7 cellular contexts compared by ENCODE assay signal in the genomic region with DNA sequence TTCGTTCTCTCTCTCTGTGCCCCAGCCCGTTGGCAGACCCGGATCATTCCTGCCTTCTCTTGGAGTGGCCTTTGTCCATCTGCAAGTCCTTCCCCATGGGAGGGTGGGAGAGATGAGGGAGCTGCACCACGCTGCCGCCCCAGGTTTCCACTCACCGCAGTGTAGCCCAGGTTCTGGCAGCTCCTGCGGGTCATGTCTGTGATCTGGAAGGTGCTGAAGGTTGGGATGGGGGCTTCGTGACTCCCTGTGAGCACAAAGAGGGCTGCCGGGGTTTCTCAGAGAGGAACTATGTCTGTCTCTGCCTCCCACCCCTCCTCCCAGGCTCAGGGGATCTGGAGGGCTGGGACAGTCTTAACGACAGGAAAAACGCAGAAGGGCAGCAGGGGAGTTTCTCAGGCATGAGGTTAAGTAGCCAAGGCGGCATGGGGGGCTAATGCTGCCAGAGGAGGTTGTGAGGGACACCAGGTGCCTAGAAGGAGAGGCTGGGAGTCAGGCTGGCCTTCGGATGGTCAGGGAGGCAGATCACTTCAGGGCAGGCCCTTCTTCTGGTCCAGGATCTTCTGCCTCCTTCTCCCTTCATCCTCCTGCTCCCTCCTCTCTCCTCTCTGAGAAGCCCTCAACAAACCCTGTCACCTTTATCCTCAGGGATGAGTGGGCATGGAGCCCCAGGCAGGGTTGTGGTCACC. TPM values are rescaled to one million over a fixed set of nuclear protein-coding genes. Genes with fewer than 3 reads are reported as not detected.
DNase-seq lines count a peak whose midpoint lies in the region; ATAC-seq and TF ChIP-seq lines count a peak whose summit lies in the region.

No MANE protein-coding gene starts in this region.

- no peak overlapping the region for H3K4me3 ChIP-seq in KMS-11 (IDR thresholded peaks at IDR 0.05; ENCODE audit: insufficient read depth, low read depth, low read length)

- peak overlapping the region; percentile 32; the same call in 1 of the 2 replicates for H2AFZ ChIP-seq in KMS-11 (ENCODE audit: low read depth)

- POLR2A ChIA-PET in activated CD4-positive, alpha-beta memory T cell treated with anti-CD3 and anti-CD28 coated beads, Interleukin-2, amount 10 ng/mL, durations not matched to agents 7 days and 5 days (lab: Charles Lee) = interaction anchor here (0.6 to 8.8 kb wide), 17 partner anchors 12 to 328 kb away, joined by 3 to 126 read pairs (median 4); partner anchors contain the start of genes ISG20L2, MEF2D, METTL25B and MRPL24

- H3K4me3 Mint-ChIP-seq in activated CD4-positive, alpha-beta memory T cell treated with anti-CD3 and anti-CD28 coated beads, Interleukin-2, amount 10 ng/mL, durations not matched to agents 7 days and 5 days = peak overlapping the region; percentile 96
- peak overlapping the region; percentile 68 for H3K4me3 Mint-ChIP-seq in stimulated activated memory B cell treated with anti-CD40 and anti-IgM and Interleukin-4, amounts not matched to agents 10 μg/mL and 1 μg/mL and 100 μg/mL, for 72 hours

- H4K20me1 ChIP-seq in KMS-11 (ENCODE audit: insufficient read depth) = no peaks in the 10 kb centered on the region

- no peak for DNase-seq in activated CD4-positive, alpha-beta memory T cell treated with anti-CD3 and anti-CD28 coated beads, Interleukin-2, amount 10 ng/mL, durations not matched to agents 7 days and 5 days
- DNase-seq in left ventricle myocardium superior (no peak), Kasumi-1 (lab: John Stamatoyannopoulos, UW) (no peak)

- H3K4me2 ChIP-seq in KMS-11 = peak overlapping the region; percentile 1; the same call in 1 of the 2 replicates

- no peaks in the 10 kb centered on the region for H3K9me3 Mint-ChIP-seq in activated CD4-positive, alpha-beta memory T cell treated with anti-CD3 and anti-CD28 coated beads, Interleukin-2, amount 10 ng/mL, durations not matched to agents 7 days and 5 days
- H3K9me3 Mint-ChIP-seq in stimulated activated memory B cell treated with anti-CD40 and anti-IgM and Interleukin-4, amounts not matched to agents 10 μg/mL and 1 μg/mL and 100 μg/mL, for 72 hours = no peaks in the 10 kb centered on the region

- intact Hi-C loops in left ventricle myocardium superior (cut with micrococcal nuclease) = no loop called here

- H3K4me1 Mint-ChIP-seq in activated CD4-positive, alpha-beta memory T cell treated with anti-CD3 and anti-CD28 coated beads, Interleukin-2, amount 10 ng/mL, durations not matched to agents 7 days and 5 days = peaks cover 65% of the 10 kb centered on the region
- peaks cover 41% of the 10 kb centered on the region for H3K4me1 Mint-ChIP-seq in stimulated activated memory B cell treated with anti-CD40 and anti-IgM and Interleukin-4, amounts not matched to agents 10 μg/mL and 1 μg/mL and 100 μg/mL, for 72 hours

- no peak overlapping the region for H3K27ac ChIP-seq in KMS-11

- no peaks in the 10 kb centered on the region for H3K79me2 ChIP-seq in KMS-11 (ENCODE audit: insufficient read depth, low read depth)

- no peak overlapping the region for H3K9ac ChIP-seq in KMS-11

- CTCF ChIA-PET in activated CD4-positive, alpha-beta memory T cell treated with anti-CD3 and anti-CD28 coated beads, Interleukin-2, amount 10 ng/mL, durations not matched to agents 7 days and 5 days (lab: Charles Lee) = interaction anchor here (0.6 to 8.5 kb wide), 9 partner anchors 7 to 96 kb away, joined by 3 to 83 read pairs (median 5); partner anchors contain the start of genes INSRR and NTRK1

- H3K4me1 ChIP-seq in KMS-11 (ENCODE audit: low read depth, poor library complexity, severe bottlenecking) = peaks cover 9% of the 10 kb centered on the region

- no peak for TF ChIP-seq CTCF in KMS-11 (conservative IDR thresholded peaks at IDR 0.05; ENCODE audit: low read depth, low read length)

- peak overlapping the region; percentile 100 for H3K27ac Mint-ChIP-seq in activated CD4-positive, alpha-beta memory T cell treated with anti-CD3 and anti-CD28 coated beads, Interleukin-2, amount 10 ng/mL, durations not matched to agents 7 days and 5 days
- H3K27ac Mint-ChIP-seq in stimulated activated memory B cell treated with anti-CD40 and anti-IgM and Interleukin-4, amounts not matched to agents 10 μg/mL and 1 μg/mL and 100 μg/mL, for 72 hours = peak overlapping the region; percentile 85

- H3K27me3 ChIP-seq in KMS-11 (ENCODE audit: insufficient read depth, low read depth) = peaks cover 8% of the 10 kb centered on the region; the same call in 1 of the 2 replicates

- H3K36me3 Mint-ChIP-seq in activated CD4-positive, alpha-beta memory T cell treated with anti-CD3 and anti-CD28 coated beads, Interleukin-2, amount 10 ng/mL, durations not matched to agents 7 days and 5 days (ENCODE audit: low read depth) = peaks cover 65% of the 10 kb centered on the region
- H3K36me3 Mint-ChIP-seq in stimulated activated memory B cell treated with anti-CD40 and anti-IgM and Interleukin-4, amounts not matched to agents 10 μg/mL and 1 μg/mL and 100 μg/mL, for 72 hours = peaks cover 13% of the 10 kb centered on the region

- no peaks in the 10 kb centered on the region for H3K36me3 ChIP-seq in KMS-11 (ENCODE audit: insufficient read depth)

- ATAC-seq in left ventricle myocardium superior (peak; percentile 5), HG03457 (IDR thresholded peaks at IDR 0.05; ENCODE audit: unreplicated experiment) (no peak), GM18870 (IDR thresholded peaks at IDR 0.05; ENCODE audit: unreplicated experiment) (no peak)
- ATAC-seq in stimulated activated memory B cell treated with anti-CD40 and anti-IgM and Interleukin-4, amounts not matched to agents 10 μg/mL and 1 μg/mL and 100 μg/mL, for 72 hours = no peak

- H3K27me3 Mint-ChIP-seq in activated CD4-positive, alpha-beta memory T cell treated with anti-CD3 and anti-CD28 coated beads, Interleukin-2, amount 10 ng/mL, durations not matched to agents 7 days and 5 days = peaks cover 6% of the 10 kb centered on the region
- no peaks in the 10 kb centered on the region for H3K27me3 Mint-ChIP-seq in stimulated activated memory B cell treated with anti-CD40 and anti-IgM and Interleukin-4, amounts not matched to agents 10 μg/mL and 1 μg/mL and 100 μg/mL, for 72 hours

RNA-seq across cellular contexts. Expression of gene SH2D2A, which starts 0.7 kb away (rescaled TPM):
- 100 to 1,000 TPM; 192 to 193 TPM for total RNA-seq in activated CD4-positive, alpha-beta memory T cell treated with anti-CD3 and anti-CD28 coated beads, Interleukin-2, amount 10 ng/mL, durations not matched to agents 7 days and 5 days
- 1.0 TPM for total RNA-seq in left ventricle myocardium superior

RNA-seq across cellular contexts. Expression of gene INSRR, which starts 42.9 kb away (rescaled TPM):
- under 1 TPM; 0.08 to 0.13 TPM for total RNA-seq in activated CD4-positive, alpha-beta memory T cell treated with anti-CD3 and anti-CD28 coated beads, Interleukin-2, amount 10 ng/mL, durations not matched to agents 7 days and 5 days
- total RNA-seq in left ventricle myocardium superior = 0.72 TPM

RNA-seq across cellular contexts. Expression of gene NTRK1, which starts 44.7 kb away (rescaled TPM):
- 1 to 10 TPM; 1.6 to 1.8 TPM for total RNA-seq in activated CD4-positive, alpha-beta memory T cell treated with anti-CD3 and anti-CD28 coated beads, Interleukin-2, amount 10 ng/mL, durations not matched to agents 7 days and 5 days
- total RNA-seq in left ventricle myocardium superior = 0.69 TPM

RNA-seq across cellular contexts. Expression of gene PRCC, which starts 48.7 kb away (rescaled TPM):
- total RNA-seq in activated CD4-positive, alpha-beta memory T cell treated with anti-CD3 and anti-CD28 coated beads, Interleukin-2, amount 10 ng/mL, durations not matched to agents 7 days and 5 days = 10 to 100 TPM; 61.6 to 74.1 TPM
- 41.3 TPM for total RNA-seq in left ventricle myocardium superior

Comparison
In these comparisons a context has a peak if more than half of its experiments do, and no peak if none do; other contexts are left out.
1. RNA of gene SH2D2A, which starts 0.7 kb away (total RNA-seq): 192 to 193 TPM in activated CD4-positive, alpha-beta memory T cell treated with anti-CD3 and anti-CD28 coated beads, Interleukin-2, amount 10 ng/mL, durations not matched to agents 7 days and 5 days; 1.0 TPM in left ventricle myocardium superior (single experiment); every median in the first group is over 10 times any median in the second.